29 cellular contexts compared by ENCODE assay signal in genomic region chr4:8115203-8115520, GRCh38. TPM values are rescaled to one million over a fixed set of nuclear protein-coding genes. Genes with fewer than 3 reads are reported as not detected.
"Had no signal": no experiment of that assay in that cellular context is flagged by ENCODE, and none has a peak within 500 bp of the region (broad histone marks: within the 10 kb centered on the region; RNA-seq: fewer than 3 reads in every experiment).

No MANE protein-coding gene starts in this region.

- H3K4me1 Mint-ChIP-seq: activated CD4-positive, alpha-beta T cell treated with anti-CD3 and anti-CD28 coated beads for 36 hours had no signal

- H3K9me3 ChIP-seq: breast epithelium, colonic mucosa, lower lobe of right lung, sigmoid colon, stomach, thyroid gland, upper lobe of left lung, vagina had no signal

- H3K27ac Mint-ChIP-seq: activated B cell treated with CpG ODN at 0.5 μM for 24 hours; activated CD4-positive, alpha-beta T cell treated with anti-CD3 and anti-CD28 coated beads for 36 hours; activated naive CD4-positive, alpha-beta T cell treated with anti-CD3 and anti-CD28 coated beads, Interleukin-2, amount 50 U/mL, for 24 hours; activated naive CD8-positive, alpha-beta T cell treated with anti-CD3 and anti-CD28 coated beads, Interleukin-2, amount 50 U/mL, for 24 hours; stimulated activated naive B cell treated with anti-CD40 and anti-IgM and Interleukin-4, amounts not matched to agents 10 μg/mL and 1 μg/mL and 100 μg/mL, for 72 hours had no signal

- H3K27me3 ChIP-seq: breast epithelium, colonic mucosa, hepatocyte, sigmoid colon, stomach, thyroid gland, upper lobe of left lung, vagina had no signal

- DNase-seq: activated B cell treated with CpG ODN at 0.5 μM for 24 hours; activated CD4-positive, alpha-beta T cell treated with anti-CD3 and anti-CD28 coated beads for 36 hours; activated gamma-delta T cell treated with Interleukin-2 at 50 U/mL for 16 hours; activated naive CD8-positive, alpha-beta T cell treated with anti-CD3 and anti-CD28 coated beads, Interleukin-2, amount 50 U/mL, for 24 hours; activated T-cell treated with anti-CD3 and anti-CD28 coated beads for 4 hours; amygdala; colonic mucosa; effector CD8-positive, alpha-beta T cell; glutamatergic neuron; lower lobe of right lung; mesenchymal stem cell; naive thymus-derived CD8-positive, alpha-beta T cell; sigmoid colon; stimulated activated CD4-positive, alpha-beta T cell treated with anti-CD3 and anti-CD28 coated beads, Interleukin-1b, Interleukin-23, amount 100 ng/mL, for 48 hours; stimulated activated CD4-positive, alpha-beta T cell treated with anti-CD3 and anti-CD28 coated beads, Interleukin-4, amount 100 ng/mL, for 4 hours; stimulated activated CD8-positive, alpha-beta memory T cell treated with anti-CD3 and anti-CD28 coated beads, Interleukin-4, amount 100 ng/mL, for 48 hours; stimulated activated naive B cell treated with anti-CD40 and anti-IgM and Interleukin-4, amounts not matched to agents 10 μg/mL and 1 μg/mL and 100 μg/mL, for 72 hours; stomach; thyroid gland; upper lobe of left lung had no signal

- H3K4me3 Mint-ChIP-seq: activated B cell treated with CpG ODN at 0.5 μM for 24 hours; activated CD4-positive, alpha-beta T cell treated with anti-CD3 and anti-CD28 coated beads for 36 hours; activated naive CD4-positive, alpha-beta T cell treated with anti-CD3 and anti-CD28 coated beads, Interleukin-2, amount 50 U/mL, for 24 hours; activated naive CD8-positive, alpha-beta T cell treated with anti-CD3 and anti-CD28 coated beads, Interleukin-2, amount 50 U/mL, for 24 hours; stimulated activated naive B cell treated with anti-CD40 and anti-IgM and Interleukin-4, amounts not matched to agents 10 μg/mL and 1 μg/mL and 100 μg/mL, for 72 hours had no signal

- H3K4me1 ChIP-seq: breast epithelium, vagina had no signal

- H3K4me3 ChIP-seq: breast epithelium, colonic mucosa, hepatocyte, lower lobe of right lung, sigmoid colon, smooth muscle cell, stomach, thyroid gland, upper lobe of left lung, vagina had no signal

- ATAC-seq: activated CD4-positive, alpha-beta T cell treated with anti-CD3 and anti-CD28 coated beads for 36 hours; left lobe of liver; lower lobe of right lung; stimulated activated naive B cell treated with anti-CD40 and anti-IgM and Interleukin-4, amounts not matched to agents 10 μg/mL and 1 μg/mL and 100 μg/mL, for 72 hours had no signal

- H3K36me3 Mint-ChIP-seq: activated naive CD4-positive, alpha-beta T cell treated with anti-CD3 and anti-CD28 coated beads, Interleukin-2, amount 50 U/mL, for 24 hours; naive thymus-derived CD8-positive, alpha-beta T cell had no signal

- H3K9me3 Mint-ChIP-seq: activated B cell treated with CpG ODN at 0.5 μM for 24 hours; activated naive CD4-positive, alpha-beta T cell treated with anti-CD3 and anti-CD28 coated beads, Interleukin-2, amount 50 U/mL, for 24 hours; activated naive CD8-positive, alpha-beta T cell treated with anti-CD3 and anti-CD28 coated beads, Interleukin-2, amount 50 U/mL, for 24 hours; naive thymus-derived CD8-positive, alpha-beta T cell had no signal

- H3K36me3 ChIP-seq: breast epithelium, colonic mucosa, lower lobe of right lung, sigmoid colon, stomach, thyroid gland, upper lobe of left lung, vagina had no signal

- H3K27me3 Mint-ChIP-seq: activated CD4-positive, alpha-beta T cell treated with anti-CD3 and anti-CD28 coated beads for 36 hours; activated naive CD4-positive, alpha-beta T cell treated with anti-CD3 and anti-CD28 coated beads, Interleukin-2, amount 50 U/mL, for 24 hours had no signal

- H3K27ac ChIP-seq: breast epithelium, epithelial cell of prostate, hepatocyte, lower lobe of right lung, sigmoid colon, thyroid gland, upper lobe of left lung, vagina had no signal

- FAIRE-seq: endometrium, frontal cortex had no signal

RNA-seq across cellular contexts. Expression of gene ABLIM2, which starts 43.5 kb away (rescaled TPM):
- total RNA-seq: smooth muscle cell had no signal
